In genomic region chr4:140556372-140557085, GRCh38 we compare ENCODE assay signal across 10 cellular contexts. TPM values are rescaled to one million over a fixed set of nuclear protein-coding genes. Genes with fewer than 3 reads are reported as not detected.
DNase-seq lines count a peak whose midpoint lies in the region; ATAC-seq and TF ChIP-seq lines count a peak whose summit lies in the region.
"Had no signal": no experiment of that assay in that cellular context is flagged by ENCODE, and none has a peak within 500 bp of the region (broad histone marks: within the 10 kb centered on the region; RNA-seq: fewer than 3 reads in every experiment).

No MANE protein-coding gene starts in this region.

- no peak overlapping the region for H3K27ac Mint-ChIP-seq in progenitor cell of endocrine pancreas

- H3K4me1 Mint-ChIP-seq in progenitor cell of endocrine pancreas (ENCODE audit: low read depth) = no peaks in the 10 kb centered on the region

- ATAC-seq in GM18511 (IDR thresholded peaks at IDR 0.05; ENCODE audit: unreplicated experiment) (peak; percentile 100), GM19468 (IDR thresholded peaks at IDR 0.05; ENCODE audit: extremely low read depth, unreplicated experiment) (peak; percentile 100), HG03108 (IDR thresholded peaks at IDR 0.05; ENCODE audit: unreplicated experiment) (peak; percentile 99)

- H3K4me3 ChIP-seq in H7 (ENCODE audit: insufficient read depth, low read depth, low read length) = no peak overlapping the region
- H3K4me3 ChIP-seq: skin epidermis had no signal

- no peaks in the 10 kb centered on the region for H3K27me3 Mint-ChIP-seq in progenitor cell of endocrine pancreas

- no peaks in the 10 kb centered on the region; the same call in 1 of the 2 replicates for H3K27me3 ChIP-seq in H7 (ENCODE audit: control insufficient read depth, insufficient read depth, low read length)

- H3K36me3 ChIP-seq in H7 (replicated peaks; ENCODE audit: control insufficient read depth, insufficient read depth, low read length) = no peaks in the 10 kb centered on the region

- H3K9me3 Mint-ChIP-seq in progenitor cell of endocrine pancreas (ENCODE audit: low read depth) = no peaks in the 10 kb centered on the region

- H3K36me3 Mint-ChIP-seq in progenitor cell of endocrine pancreas (ENCODE audit: insufficient read depth) = no peaks in the 10 kb centered on the region

- no peak overlapping the region for H3K4me3 Mint-ChIP-seq in progenitor cell of endocrine pancreas (ENCODE audit: low read depth)

- no peak for TF ChIP-seq CTCF in progenitor cell of endocrine pancreas (IDR thresholded peaks at IDR 0.05; ENCODE audit: unreplicated experiment)

- DNase-seq in astrocyte of the hippocampus (ENCODE audit: low read depth, low spot score) (peak; percentile 19), progenitor cell of endocrine pancreas (ENCODE audit: low spot score, unreplicated experiment) (no peak), RKO (ENCODE audit: low spot score) (no peak), COLO668 (lab: John Stamatoyannopoulos, UW; ENCODE audit: unreplicated experiment) (no peak), H7 (no peak)
- DNase-seq: NCI-H1105 treated with DMSO at 0.1 percent for 48 hours had no signal

RNA-seq across cellular contexts. Expression of gene UCP1, which starts 12.2 kb away (rescaled TPM):
- total RNA-seq in progenitor cell of endocrine pancreas = not detected in 2 replicates
- 0.07 TPM in 1 of 2 replicates, not detected in the other for total RNA-seq in H7 (2014; rRNA removed; shearing (Covaris generic))

RNA-seq across cellular contexts. Expression of gene ELMOD2, which starts 32.6 kb away (rescaled TPM):
- 66.7 and 69.3 TPM in 2 replicates for total RNA-seq in progenitor cell of endocrine pancreas
- total RNA-seq in H7 (2014; rRNA removed; shearing (Covaris generic)) = 24.8 and 27.1 TPM in 2 replicates

RNA-seq across cellular contexts. Expression of gene MGAT4D, which starts 58.4 kb away (rescaled TPM):
- total RNA-seq in progenitor cell of endocrine pancreas = not detected in 2 replicates
- total RNA-seq in H7 (2014; rRNA removed; shearing (Covaris generic)) = not detected in 2 replicates
